30 cellular contexts compared by ENCODE assay signal in the genomic region with DNA sequence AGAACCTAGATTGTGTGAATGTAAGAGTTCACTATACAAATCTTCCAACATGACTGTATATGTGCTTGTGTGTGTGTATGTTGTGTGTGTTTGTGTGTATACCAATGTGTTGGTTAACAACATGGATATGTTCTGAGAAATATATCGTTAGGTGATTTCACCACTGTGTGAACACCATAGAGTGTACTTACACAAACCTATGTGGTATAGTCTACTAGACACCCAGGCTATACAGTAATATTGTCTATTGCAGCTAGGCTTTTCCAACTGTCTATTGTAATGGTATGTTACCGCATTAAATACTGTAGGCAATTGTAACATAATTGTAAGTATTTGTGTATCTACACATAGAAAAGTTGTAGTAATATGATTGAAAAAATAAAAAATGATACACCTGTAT.
"Had no signal": no experiment of that assay in that cellular context is flagged by ENCODE, and none has a peak within 500 bp of the region (broad histone marks: within the 10 kb centered on the region; RNA-seq: fewer than 3 reads in every experiment).

No MANE protein-coding gene starts in this region.

- H3K27ac ChIP-seq: adrenal gland, body of pancreas, brain microvascular endothelial cell, breast epithelium, VCaP had no signal

- H3K36me3 ChIP-seq: adrenal gland, brain microvascular endothelial cell, breast epithelium had no signal

- ATAC-seq: activated CD8-positive, alpha-beta T cell treated with anti-CD3 and anti-CD28 coated beads for 36 hours; activated naive CD4-positive, alpha-beta T cell treated with anti-CD3 and anti-CD28 coated beads, Interleukin-2, amount 50 U/mL, for 72 hours; activated T-cell treated with anti-CD3 and anti-CD28 coated beads, Interleukin-2, amount 50 U/mL, for 4 hours; activated T-cell treated with anti-CD3 and anti-CD28 coated beads, Interleukin-2, amount 50 U/mL, for 72 hours; activated T-helper 17 cell treated with anti-CD3 and anti-CD28 coated beads, Interleukin-2, amount 50 U/mL, for 72 hours; body of pancreas had no signal

- H3K27me3 ChIP-seq: adrenal gland, body of pancreas, brain microvascular endothelial cell, breast epithelium had no signal

- H3K9me3 ChIP-seq: adrenal gland, body of pancreas, breast epithelium had no signal

- H3K4me1 ChIP-seq: adrenal gland, body of pancreas, breast epithelium had no signal

- DNase-seq: activated B cell treated with CpG ODN at 0.5 μM for 24 hours; activated CD4-positive, alpha-beta memory T cell treated with anti-CD3 and anti-CD28 coated beads for 36 hours; activated CD4-positive, alpha-beta T cell treated with anti-CD3 and anti-CD28 coated beads for 4 hours; activated CD4-positive, alpha-beta T cell treated with anti-CD3 and anti-CD28 coated beads, Interleukin-2, amount 10 ng/mL, durations not matched to agents 24 days and 14 days; activated CD4-positive, alpha-beta T cell treated with anti-CD3 and anti-CD28 coated beads, Interleukin-2, amount 50 U/mL, for 1 hour; activated CD4-positive, alpha-beta T cell treated with anti-CD3 and anti-CD28 coated beads, Interleukin-2, amount 50 U/mL, for 4 hours; activated CD4-positive, CD25-positive, alpha-beta regulatory T cell treated with anti-CD3 and anti-CD28 coated beads, Interleukin-2, amount 50 U/mL, for 72 hours; activated CD8-positive, alpha-beta memory T cell treated with anti-CD3 and anti-CD28 coated beads, Interleukin-2, amount 50 U/mL, for 4 hours; activated CD8-positive, alpha-beta T cell treated with anti-CD3 and anti-CD28 coated beads for 36 hours; activated effector memory CD4-positive, alpha-beta T cell treated with anti-CD3 and anti-CD28 coated beads, Interleukin-2, amount 50 U/mL, for 16 hours; activated gamma-delta T cell treated with Interleukin-2 at 50 U/mL for 16 hours; activated naive CD4-positive, alpha-beta T cell; activated naive CD4-positive, alpha-beta T cell treated with anti-CD3 and anti-CD28 coated beads for 36 hours; activated naive CD4-positive, alpha-beta T cell treated with anti-CD3 and anti-CD28 coated beads, Interleukin-2, amount 50 U/mL, for 16 hours; activated naive CD8-positive, alpha-beta T cell treated with anti-CD3 and anti-CD28 coated beads for 36 hours; activated T-cell treated with anti-CD3 and anti-CD28 coated beads for 4 hours; activated T-cell treated with anti-CD3 and anti-CD28 coated beads, Interleukin-2, amount 50 U/mL, for 1 hour; activated T-cell treated with anti-CD3 and anti-CD28 coated beads, Interleukin-2, amount 50 U/mL, for 4 hours; activated T-cell treated with anti-CD3 and anti-CD28 coated beads, Interleukin-2, amount 50 U/mL, for 72 hours; adrenal gland; amniotic stem cell; aorta; body of pancreas; brain microvascular endothelial cell; central memory CD4-positive, alpha-beta T cell; T-helper 9 cell had no signal

- H3K4me3 ChIP-seq: adrenal gland, body of pancreas, breast epithelium had no signal
